Comparison of ENCODE assay signal across 1 cellular context in genomic region chr3:16140894-16141285, GRCh38.
TF ChIP-seq lines count a peak whose summit lies in the region.

No MANE protein-coding gene starts in this region.

TF ChIP-seq in endothelial cell of umbilical vein, 7 proteins besides CTCF, POLR2A, EP300 and RAD21:
- TF ChIP-seq MYC (IDR thresholded peaks at IDR 0.05; ENCODE audit: low read depth, low read length) (no peak), FOS (IDR thresholded peaks at IDR 0.05; ENCODE audit: borderline replicate concordance, insufficient read depth, low read length) (no peak), MAX (IDR thresholded peaks at IDR 0.05; ENCODE audit: insufficient read depth, insufficient read length) (no peak), GATA2 (IDR thresholded peaks at IDR 0.05; ENCODE audit: insufficient read depth, insufficient read length, low read depth, low read length) (no peak)
TF ChIP-seq in endothelial cell of umbilical vein: peak in this region for 0.
